8 cellular contexts compared by ENCODE assay signal in genomic region chr6:75204959-75205775, GRCh38. TPM values are rescaled to one million over a fixed set of nuclear protein-coding genes. Genes with fewer than 3 reads are reported as not detected.
DNase-seq lines count a peak whose midpoint lies in the region; ATAC-seq and TF ChIP-seq lines count a peak whose summit lies in the region.

No MANE protein-coding gene starts in this region.

- H3K4me3 ChIP-seq in SJCRH30 = peak overlapping the region; percentile 77
- H3K4me3 ChIP-seq in endocrine pancreas (ENCODE audit: control insufficient read depth, insufficient read depth, low read length) = peak overlapping the region; percentile 6

- POLR2A ChIA-PET in HEK293T (lab: Yijun Ruan, JAX) = no interaction called here

- ATAC-seq in GM21390 (IDR thresholded peaks at IDR 0.05; ENCODE audit: unreplicated experiment) = no peak
- no peak for ATAC-seq in GM19395 (IDR thresholded peaks at IDR 0.05; ENCODE audit: unreplicated experiment)
- ATAC-seq in HG02973 (IDR thresholded peaks at IDR 0.05; ENCODE audit: unreplicated experiment) = no peak

- no peak for TF ChIP-seq CTCF in GM20000 (IDR thresholded peaks at IDR 0.05; ENCODE audit: extremely low read depth, missing control alignments)

- DNase-seq in GM20000 (ENCODE audit: low spot score) = peak; percentile 27
- peak; percentile 69 to 71 for DNase-seq in SJCRH30
- DNase-seq in myocyte (ENCODE audit: low read depth) = peak; percentile 65
- no peak for DNase-seq in HEK293T (ENCODE audit: extremely low spot score)

- H3K27ac ChIP-seq in SJCRH30 = peak overlapping the region; percentile 80

- H3K27me3 ChIP-seq in SJCRH30 (no peaks in the 10 kb centered on the region), endocrine pancreas (ENCODE audit: control insufficient read depth, insufficient read depth, low read length) (peaks cover 17% of the 10 kb centered on the region)

- H3K36me3 ChIP-seq in SJCRH30 = no peaks in the 10 kb centered on the region
- no peaks in the 10 kb centered on the region for H3K36me3 ChIP-seq in endocrine pancreas (ENCODE audit: control insufficient read depth, insufficient read depth, low read length)

- no peak overlapping the region for H3K9ac ChIP-seq in endocrine pancreas (ENCODE audit: control insufficient read depth, insufficient read depth, low read length)

- H3K4me1 ChIP-seq in SJCRH30 (peaks cover 7% of the 10 kb centered on the region; the same call in 1 of the 2 replicates), endocrine pancreas (ENCODE audit: control insufficient read depth, insufficient read depth, low read length) (no peaks in the 10 kb centered on the region)

- CTCF ChIA-PET in HEK293T (lab: Yijun Ruan, JAX) = interaction anchor here (0.5 to 2.1 kb wide), 10 partner anchors 12 to 1593 kb away, joined by 3 to 8 read pairs (median 3); no protein-coding TSS in a partner anchor

- H3K9me3 ChIP-seq in SJCRH30 (replicated peaks) (no peaks in the 10 kb centered on the region), endocrine pancreas (ENCODE audit: control insufficient read depth, low read length) (no peaks in the 10 kb centered on the region)

TF ChIP-seq in HEK293T, 16 proteins besides CTCF, POLR2A, EP300 and RAD21:
- TF ChIP-seq SUZ12 (IDR thresholded peaks at IDR 0.05) = no peak
- no peak for TF ChIP-seq LEF1 (IDR thresholded peaks at IDR 0.05; ENCODE audit: borderline replicate concordance)
- TF ChIP-seq FOXA1 (IDR thresholded peaks at IDR 0.05) = no peak
- no peak for TF ChIP-seq ELF4 (IDR thresholded peaks at IDR 0.05)
- TF ChIP-seq, protein P1, sequence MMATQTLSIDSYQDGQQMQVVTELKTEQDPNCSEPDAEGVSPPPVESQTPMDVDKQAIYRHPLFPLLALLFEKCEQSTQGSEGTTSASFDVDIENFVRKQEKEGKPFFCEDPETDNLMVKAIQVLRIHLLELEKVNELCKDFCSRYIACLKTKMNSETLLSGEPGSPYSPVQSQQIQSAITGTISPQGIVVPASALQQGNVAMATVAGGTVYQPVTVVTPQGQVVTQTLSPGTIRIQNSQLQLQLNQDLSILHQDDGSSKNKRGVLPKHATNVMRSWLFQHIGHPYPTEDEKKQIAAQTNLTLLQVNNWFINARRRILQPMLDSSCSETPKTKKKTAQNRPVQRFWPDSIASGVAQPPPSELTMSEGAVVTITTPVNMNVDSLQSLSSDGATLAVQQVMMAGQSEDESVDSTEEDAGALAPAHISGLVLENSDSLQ (IDR thresholded peaks at IDR 0.05) = no peak
- no peak for TF ChIP-seq HDGF (IDR thresholded peaks at IDR 0.05; ENCODE audit: borderline replicate concordance)
- TF ChIP-seq TARDBP (IDR thresholded peaks at IDR 0.05) = no peak
- TF ChIP-seq CTBP1 (IDR thresholded peaks at IDR 0.05; ENCODE audit: borderline replicate concordance) = no peak
- TF ChIP-seq ZNF384 (IDR thresholded peaks at IDR 0.05) = no peak
- TF ChIP-seq ARNT (IDR thresholded peaks at IDR 0.05) = no peak
- TF ChIP-seq L3MBTL2 (conservative IDR thresholded peaks at IDR 0.05) = no peak
- TF ChIP-seq NFRKB (IDR thresholded peaks at IDR 0.05) = no peak
- TF ChIP-seq BHLHE40 (IDR thresholded peaks at IDR 0.05; ENCODE audit: borderline replicate concordance) = no peak
- TF ChIP-seq FOXK2 (IDR thresholded peaks at IDR 0.05) = no peak
- TF ChIP-seq FOXM1 (IDR thresholded peaks at IDR 0.05; ENCODE audit: borderline replicate concordance) = no peak
- TF ChIP-seq SP1 (IDR thresholded peaks at IDR 0.05) = no peak
TF ChIP-seq in HEK293T: peak in this region for 0.

RNA-seq across cellular contexts. Expression of gene COL12A1, which starts 0.7 kb away (rescaled TPM):
- total RNA-seq in SJCRH30 (2014; rRNA removed; shearing (Covaris generic)) = 60.8 and 62.1 TPM in 2 replicates
- 14.6 and 17.7 TPM in 2 replicates for total RNA-seq in myocyte
- 359 TPM for polyA plus RNA-seq in myocyte (2012)

RNA-seq across cellular contexts. Expression of gene COX7A2, which starts 38.4 kb away (rescaled TPM):
- total RNA-seq in SJCRH30 (2014; rRNA removed; shearing (Covaris generic)) = 192 and 254 TPM in 2 replicates
- 260 and 1,028 TPM in 2 replicates for total RNA-seq in myocyte
- 482 TPM for polyA plus RNA-seq in myocyte (2012)
